In genomic region chr10:72048450-72049124, GRCh38 we compare ENCODE assay signal across 8 cellular contexts. TPM values are rescaled to one million over a fixed set of nuclear protein-coding genes. Genes with fewer than 3 reads are reported as not detected.
A peak's percentile ranks its signal among the peaks of the same experiment; 100 is the strongest.
DNase-seq lines count a peak whose midpoint lies in the region; ATAC-seq and TF ChIP-seq lines count a peak whose summit lies in the region.

No MANE protein-coding gene starts in this region.

- intact Hi-C loops in activated CD4-positive, alpha-beta T cell treated with anti-CD3 and anti-CD28 coated beads for 36 hours (cut with DNase I, micrococcal nuclease), result loop anchor here (1.0 to 5.0 kb wide), 7 partner anchors 92 to 736 kb away; no protein-coding TSS in a partner anchor

- POLR2A ChIA-PET in activated CD4-positive, alpha-beta T cell treated with anti-CD3 and anti-CD28 coated beads for 36 hours (lab: Charles Lee), result interaction anchor here (0.6 to 2.2 kb wide), 4 partner anchors 173 to 312 kb away, joined by 3 to 5 read pairs (median 3); no protein-coding TSS in a partner anchor

- H3K4me1 Mint-ChIP-seq in activated CD4-positive, alpha-beta T cell treated with anti-CD3 and anti-CD28 coated beads for 36 hours, result peaks cover 14% of the 10 kb centered on the region
- peaks cover 17% of the 10 kb centered on the region for H3K4me1 Mint-ChIP-seq in chondrocyte (ENCODE audit: low read depth)

- H3K27me3 Mint-ChIP-seq in activated CD4-positive, alpha-beta T cell treated with anti-CD3 and anti-CD28 coated beads for 36 hours, result no peaks in the 10 kb centered on the region
- no peaks in the 10 kb centered on the region for H3K27me3 Mint-ChIP-seq in chondrocyte (ENCODE audit: low read depth)

- H3K9me3 Mint-ChIP-seq in activated CD4-positive, alpha-beta T cell treated with anti-CD3 and anti-CD28 coated beads for 36 hours (ENCODE audit: low read depth), result no peaks in the 10 kb centered on the region
- H3K9me3 Mint-ChIP-seq in chondrocyte (ENCODE audit: low read depth), result peaks cover 15% of the 10 kb centered on the region

- TF ChIP-seq CTCF in GM12801 (IDR thresholded peaks at IDR 0.05; ENCODE audit: extremely low read depth, insufficient read length), result peak; percentile 99
- peak; percentile 99 for TF ChIP-seq CTCF in chondrocyte (IDR thresholded peaks at IDR 0.05)

- H3K27ac Mint-ChIP-seq in activated CD4-positive, alpha-beta T cell treated with anti-CD3 and anti-CD28 coated beads for 36 hours, result peak overlapping the region; percentile 28
- H3K27ac Mint-ChIP-seq in chondrocyte (ENCODE audit: unreplicated experiment), result no peak overlapping the region

- CTCF ChIA-PET in activated CD4-positive, alpha-beta T cell treated with anti-CD3 and anti-CD28 coated beads for 36 hours (lab: Charles Lee), result interaction anchor here (0.5 to 4.1 kb wide), 72 partner anchors 8 to 720 kb away, joined by 3 to 89 read pairs (median 4); partner anchors contain the start of genes ANAPC16 and ASCC1

- H3K27ac ChIP-seq in layer of hippocampus (ENCODE audit: low read depth, low read length), result peak overlapping the region; percentile 13

- no peaks in the 10 kb centered on the region for H3K27me3 ChIP-seq in layer of hippocampus (ENCODE audit: control insufficient read depth, insufficient read depth, low read length)

- DNase-seq in NCI-H526 (lab: John Stamatoyannopoulos, UW) (peak; percentile 70 to 90), chondrocyte (ENCODE audit: low spot score) (no peak)
- peak; percentile 96 for DNase-seq in activated CD4-positive, alpha-beta T cell treated with anti-CD3 and anti-CD28 coated beads for 36 hours
- peak; percentile 83 for DNase-seq in stimulated activated CD4-positive, alpha-beta T cell treated with anti-CD3 and anti-CD28 coated beads, Interleukin-2, amount 100 ng/mL, for 4 hours (ENCODE audit: low read depth)

- no peak overlapping the region for H3K4me3 Mint-ChIP-seq in activated CD4-positive, alpha-beta T cell treated with anti-CD3 and anti-CD28 coated beads for 36 hours
- H3K4me3 Mint-ChIP-seq in chondrocyte (ENCODE audit: unreplicated experiment), result no peak overlapping the region

- H3K36me3 Mint-ChIP-seq in activated CD4-positive, alpha-beta T cell treated with anti-CD3 and anti-CD28 coated beads for 36 hours (ENCODE audit: low read depth), result no peaks in the 10 kb centered on the region
- H3K36me3 Mint-ChIP-seq in chondrocyte (ENCODE audit: low read depth), result no peaks in the 10 kb centered on the region

- peak; percentile 56 for ATAC-seq in HG03520 (IDR thresholded peaks at IDR 0.05; ENCODE audit: unreplicated experiment)
- peak; percentile 97 for ATAC-seq in activated CD4-positive, alpha-beta T cell treated with anti-CD3 and anti-CD28 coated beads for 36 hours
- no peak for ATAC-seq in GM21528 (IDR thresholded peaks at IDR 0.05; ENCODE audit: low FRiP score, unreplicated experiment)

RNA-seq across cellular contexts. Expression of gene SPOCK2, which starts 39.8 kb away (rescaled TPM):
- total RNA-seq in activated CD4-positive, alpha-beta T cell treated with anti-CD3 and anti-CD28 coated beads for 36 hours, result 100 to 1,000 TPM; 158 to 165 TPM
- 0.32 to 1.4 TPM (median 0.80 TPM) in 3 replicates for total RNA-seq in chondrocyte

Comparison
In these comparisons a context has a peak if more than half of its experiments do, and no peak if none do; other contexts are left out.
1. RNA of gene SPOCK2, which starts 39.8 kb away (total RNA-seq): 158 to 165 TPM in activated CD4-positive, alpha-beta T cell treated with anti-CD3 and anti-CD28 coated beads for 36 hours; 0.32 to 1.4 TPM in chondrocyte; every median in the first group is over 10 times any median in the second.